10 cellular contexts compared by ENCODE assay signal in genomic region chr4:41146716-41147506, GRCh38.
A peak's percentile ranks its signal among the peaks of the same experiment; 100 is the strongest.
DNase-seq lines count a peak whose midpoint lies in the region; ATAC-seq, FAIRE-seq and TF ChIP-seq lines count a peak whose summit lies in the region.
"Had no signal": no experiment of that assay in that cellular context is flagged by ENCODE, and none has a peak within 500 bp of the region (broad histone marks: within the 10 kb centered on the region; RNA-seq: fewer than 3 reads in every experiment).

No MANE protein-coding gene starts in this region.

- BruUV-seq in GM12878 (replicated peaks; lab: Mats Ljungman, UMichigan), result no TSS peak

- SMC1A ChIA-PET in GM12878 (lab: Charles Lee; ENCODE audit: uncharacterized antibody, unreplicated experiment), result interaction anchor here (0.9 to 1.6 kb wide), 5 partner anchors 9 to 15 kb away, joined by 3 to 6 read pairs (median 5); no protein-coding TSS in a partner anchor

- peaks cover 2% of the 10 kb centered on the region for H3K9me3 ChIP-seq in GM12878 (replicated peaks; ENCODE audit: control insufficient read depth, insufficient read depth, low read length)
- no peaks in the 10 kb centered on the region for H3K9me3 ChIP-seq in hepatocyte (ENCODE audit: low read depth)

- H3K4me1 ChIP-seq in GM12878 (ENCODE audit: control insufficient read depth, insufficient read depth, low read length), result peaks cover 22% of the 10 kb centered on the region
- H3K4me1 ChIP-seq in hepatocyte (ENCODE audit: insufficient read depth), result peaks cover 45% of the 10 kb centered on the region

- CTCF ChIA-PET in GM12878 (lab: Yijun Ruan, JAX), result interaction anchor here (0.6 to 1.1 kb wide), 2 partner anchors 19 to 26 kb away, joined by 3 to 5 read pairs; no protein-coding TSS in a partner anchor

- H2AFZ ChIP-seq in GM12878 (ENCODE audit: control insufficient read depth, low read depth, low read length), result no peak overlapping the region; the same call in none of the 2 replicates
- peak overlapping the region; percentile 52 for H2AFZ ChIP-seq in hepatocyte

- H3K79me2 ChIP-seq in GM12878 (ENCODE audit: control insufficient read depth, insufficient read depth, low read length) (peaks cover 22% of the 10 kb centered on the region), hepatocyte (peaks cover 76% of the 10 kb centered on the region)

- FAIRE-seq in GM12878 (lab: Jason Lieb, UNC) (no peak), D721Med (lab: Jason Lieb, UNC) (no peak)
- FAIRE-seq: G401.6 had no signal

- DNase-seq in H4 (ENCODE audit: low spot score), result peak; percentile 66
- DNase-seq in GM12878 (ENCODE audit: low read depth, low spot score), result no peak
- peak; percentile 40 for DNase-seq in hepatocyte (ENCODE audit: low spot score)
- peak; percentile 88 for DNase-seq in renal cortical epithelial cell (ENCODE audit: low read depth)
- DNase-seq in D721Med (ENCODE audit: insufficient read length, low spot score), result no peak
- DNase-seq in NCI-H526 treated with DMSO at 0.1 percent for 48 hours (lab: John Stamatoyannopoulos, UW), result no peak
- DNase-seq: NCI-H446 treated with DMSO at 0.1 percent for 48 hours had no signal

- POLR2A ChIA-PET in GM12878 (lab: Charles Lee), result interaction anchor here (0.6 to 0.7 kb wide), 4 partner anchors 42 to 385 kb away, joined by 3 to 10 read pairs (median 4); no protein-coding TSS in a partner anchor

- in situ Hi-C loops in GM12878 (cut with MboI), result no loop called here

- H3K4me2 ChIP-seq in GM12878 (ENCODE audit: control insufficient read depth, insufficient read depth) (peak overlapping the region; percentile 41; the same call in 1 of the 2 replicates), hepatocyte (peak overlapping the region; percentile 67)

- ATAC-seq in GM12878, result no peak
- ATAC-seq in GM21786 (IDR thresholded peaks at IDR 0.05; ENCODE audit: unreplicated experiment), result no peak
- ATAC-seq in GM18858 (IDR thresholded peaks at IDR 0.05; ENCODE audit: unreplicated experiment), result no peak

- no peak for TF ChIP-seq EP300 in GM12878 (IDR thresholded peaks at IDR 0.05; ENCODE audit: borderline replicate concordance in 1 of 2, control insufficient read depth in 1 of 2, low read depth in 2 of 2, low read length in 2 of 2)

- H3K9me2 ChIP-seq in hepatocyte (replicated peaks; ENCODE audit: insufficient read depth), result no peaks in the 10 kb centered on the region

- H3K4me3 ChIP-seq in GM12878, result no peak overlapping the region
- no peak overlapping the region for H3K4me3 ChIP-seq in hepatocyte

- H3K9ac ChIP-seq in GM12878 (ENCODE audit: control insufficient read depth, insufficient read depth, low read length), result no peak overlapping the region

- H4K20me1 ChIP-seq in GM12878 (ENCODE audit: control insufficient read depth, insufficient read depth) (no peaks in the 10 kb centered on the region), hepatocyte (ENCODE audit: insufficient read depth, poor library complexity, severe bottlenecking) (no peaks in the 10 kb centered on the region)

- no peak for TF ChIP-seq RAD21 in GM12878 (IDR thresholded peaks at IDR 0.05; ENCODE audit: insufficient read depth, low read depth, low read length)

- H3K27me3 ChIP-seq in GM12878 (replicated peaks in 1 of 2; ENCODE audit: control insufficient read depth in 2 of 2, insufficient read depth in 2 of 2, low read length in 1 of 2) (no peaks in the 10 kb centered on the region), hepatocyte (no peaks in the 10 kb centered on the region)

- peak overlapping the region; percentile 38 for H3K27ac ChIP-seq in GM12878 (ENCODE audit: control insufficient read depth, insufficient read depth)
- H3K27ac ChIP-seq in hepatocyte, result peak overlapping the region; percentile 39

- TF ChIP-seq POLR2A in GM12878 (IDR thresholded peaks at IDR 0.05; ENCODE audit: low read depth, low read length), result no peak

- RAD21 ChIA-PET in GM12878 (lab: Charles Lee; ENCODE audit: unreplicated experiment), result interaction anchor here (1.5 to 1.6 kb wide), 2 partner anchors 9 to 40 kb away, joined by 5 to 6 read pairs; no protein-coding TSS in a partner anchor

- intact Hi-C loops in GM12878 (cut with micrococcal nuclease; ENCODE audit: unreplicated experiment), result loop anchor here (5.0 kb wide), 1 partner anchor 65 kb away; the partner anchor contains the start of gene APBB2

- H3K36me3 ChIP-seq in GM12878 (ENCODE audit: control insufficient read depth in 2 of 2, insufficient read depth in 2 of 2, low read length in 1 of 2) (no peaks in the 10 kb centered on the region), hepatocyte (replicated peaks; ENCODE audit: insufficient read depth, low read depth) (no peaks in the 10 kb centered on the region)

- WGBS in GM12878 (ENCODE audit: insufficient coverage, insufficient replicate concordance, low lambda C conversion rate, missing lambda C conversion rate), result 89% methylated on average over 14 of the region's 14 CpGs
- 43% methylated on average over 14 of the region's 14 CpGs for WGBS in hepatocyte (ENCODE audit: low lambda C conversion rate, missing lambda C conversion rate)

- TF ChIP-seq CTCF in GM12878 (IDR thresholded peaks at IDR 0.05 in 2 of 3, conservative IDR thresholded peaks at IDR 0.05 in 1 of 3; ENCODE audit: control insufficient read depth in 2 of 3, extremely low read depth in 1 of 3, insufficient read depth in 1 of 3, low read depth in 3 of 3, low read length in 3 of 3) (no peak), hepatocyte (IDR thresholded peaks at IDR 0.05; ENCODE audit: poor library complexity) (no peak), D721Med (IDR thresholded peaks at IDR 0.05; ENCODE audit: insufficient read depth, missing control alignments) (no peak)

TF ChIP-seq in GM12878, 131 proteins besides CTCF, POLR2A, EP300 and RAD21:
- TF ChIP-seq DPF2 (IDR thresholded peaks at IDR 0.05) (no peak), MEF2B (IDR thresholded peaks at IDR 0.05; ENCODE audit: partially characterized antibody, poor library complexity, severe bottlenecking) (no peak), ZSCAN29 (IDR thresholded peaks at IDR 0.05) (no peak), NR2C2 (IDR thresholded peaks at IDR 0.05; ENCODE audit: borderline replicate concordance, control insufficient read depth, insufficient read length, low read depth) (no peak), MXI1 (IDR thresholded peaks at IDR 0.05; ENCODE audit: low read depth, low read length) (no peak), NFYA (IDR thresholded peaks at IDR 0.05; ENCODE audit: borderline replicate concordance, low read depth, low read length) (no peak), FOS (IDR thresholded peaks at IDR 0.05; ENCODE audit: borderline replicate concordance, extremely low read depth, insufficient read length) (no peak), CHD2 (IDR thresholded peaks at IDR 0.05; ENCODE audit: borderline replicate concordance, low read depth, low read length) (no peak), ZBTB40 (IDR thresholded peaks at IDR 0.05; ENCODE audit: borderline replicate concordance) (no peak), TCF3 (IDR thresholded peaks at IDR 0.05; ENCODE audit: borderline replicate concordance, insufficient read depth, low read depth, low read length) (no peak), TCF12 (IDR thresholded peaks at IDR 0.05; ENCODE audit: low read depth, low read length) (no peak)

Comparison
In these comparisons a context has a peak if more than half of its experiments do, and no peak if none do; other contexts are left out.
1. DNase-seq: peak in H4 (single experiment), hepatocyte (single experiment) and renal cortical epithelial cell (single experiment); none in GM12878 (single experiment), D721Med (single experiment) and NCI-H526 treated with DMSO at 0.1 percent for 48 hours (single experiment).